ENCODE assay signal across 15 cellular contexts in the genomic region with DNA sequence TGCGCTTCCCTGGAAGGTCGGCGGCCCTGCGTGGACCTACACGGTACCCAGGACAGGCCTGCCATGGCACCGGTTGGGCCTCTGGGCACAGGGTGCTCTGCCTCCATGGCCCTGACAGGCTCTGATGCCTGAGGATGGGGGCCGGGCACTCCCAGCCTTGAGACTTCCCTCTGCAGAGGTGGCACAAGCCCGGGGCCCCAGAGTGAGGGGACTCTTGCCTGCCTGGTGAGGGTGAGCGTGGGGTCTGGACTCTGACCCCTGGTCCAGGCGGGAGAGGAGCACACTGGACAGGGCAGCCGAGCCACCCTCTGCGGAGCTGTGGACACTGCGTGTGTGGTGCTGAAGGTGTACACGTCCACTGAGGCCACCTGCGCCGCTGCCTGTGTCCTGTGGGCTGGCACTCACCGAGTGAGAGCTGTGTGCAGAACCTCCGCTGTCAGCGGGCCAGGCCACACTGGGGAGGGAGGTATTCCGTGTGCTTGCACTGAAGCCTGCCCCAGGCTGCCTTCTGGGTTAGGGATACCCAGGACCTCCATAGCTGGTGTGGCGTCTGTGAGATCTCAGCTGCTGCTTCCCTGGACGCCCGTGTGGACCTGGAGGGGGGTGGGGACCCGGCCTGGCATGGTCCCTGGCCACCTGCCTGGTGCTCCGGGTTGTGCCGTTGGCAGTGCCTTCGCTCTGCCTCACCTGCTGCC. TPM values are rescaled to one million over a fixed set of nuclear protein-coding genes. Genes with fewer than 3 reads are reported as not detected.
DNase-seq lines count a peak whose midpoint lies in the region; ATAC-seq and TF ChIP-seq lines count a peak whose summit lies in the region.
"Had no signal": no experiment of that assay in that cellular context is flagged by ENCODE, and none has a peak within 500 bp of the region (broad histone marks: within the 10 kb centered on the region; RNA-seq: fewer than 3 reads in every experiment).

No MANE protein-coding gene starts in this region.

- no peaks in the 10 kb centered on the region for H3K36me3 Mint-ChIP-seq in natural killer cell
- H3K36me3 Mint-ChIP-seq in natural killer cell treated with Interleukin-12 subunit alpha and Interleukin-12 subunit beta and Interleukin-15 and Interleukin-18, amount 100 ng/mL, for 72 hours: no peaks in the 10 kb centered on the region
- peaks cover 0 to 23% (median 14%) of the 10 kb centered on the region in 5 donors for H3K36me3 Mint-ChIP-seq in naive thymus-derived CD4-positive, alpha-beta T cell
- peaks cover 29% of the 10 kb centered on the region for H3K36me3 Mint-ChIP-seq in activated CD4-positive, alpha-beta T cell treated with anti-CD3 and anti-CD28 coated beads, Interleukin-2, amount 10 ng/mL, durations not matched to agents 24 days and 14 days (ENCODE audit: low read depth)

- peak overlapping the region in 1 of 2 donors; percentile 84 for H3K27ac Mint-ChIP-seq in natural killer cell
- no peak overlapping the region for H3K27ac Mint-ChIP-seq in natural killer cell treated with Interleukin-12 subunit alpha and Interleukin-12 subunit beta and Interleukin-15 and Interleukin-18, amount 100 ng/mL, for 72 hours
- peak overlapping the region in 8 of 9 donors; percentile 82 to 97 (median 92) for H3K27ac Mint-ChIP-seq in naive thymus-derived CD4-positive, alpha-beta T cell
- no peak overlapping the region for H3K27ac Mint-ChIP-seq in activated CD4-positive, alpha-beta T cell treated with anti-CD3 and anti-CD28 coated beads, Interleukin-2, amount 10 ng/mL, durations not matched to agents 24 days and 14 days

- H3K4me1 ChIP-seq in esophagus squamous epithelium: peaks cover 78 to 100% (median 90%) of the 10 kb centered on the region in 3 donors
- H3K4me1 ChIP-seq in naive thymus-derived CD4-positive, alpha-beta T cell (ENCODE audit: control insufficient read depth in 2 of 2, insufficient read depth in 2 of 2, low read length in 2 of 2): peaks cover 67 to 98% of the 10 kb centered on the region in 2 donors
- peaks cover 97% of the 10 kb centered on the region for H3K4me1 ChIP-seq in upper lobe of right lung
- H3K4me1 ChIP-seq: SJCRH30 had no signal

- no peaks in the 10 kb centered on the region for H3K9me3 ChIP-seq in esophagus squamous epithelium
- no peaks in the 10 kb centered on the region for H3K9me3 ChIP-seq in naive thymus-derived CD4-positive, alpha-beta T cell (ENCODE audit: control insufficient read depth in 2 of 3, low read length in 3 of 3)
- H3K9me3 ChIP-seq in upper lobe of right lung: no peaks in the 10 kb centered on the region
- H3K9me3 ChIP-seq: SJCRH30 had no signal

- peak overlapping the region in 3 of 4 donors; percentile 42 to 91 (median 64) for H3K27ac ChIP-seq in esophagus squamous epithelium
- H3K27ac ChIP-seq in naive thymus-derived CD4-positive, alpha-beta T cell (ENCODE audit: low read depth, low read length): peak overlapping the region; percentile 78
- peak overlapping the region; percentile 52 for H3K27ac ChIP-seq in upper lobe of right lung
- H3K27ac ChIP-seq: brain microvascular endothelial cell, SJCRH30 had no signal

- TF ChIP-seq POLR2A in esophagus squamous epithelium (IDR thresholded peaks at IDR 0.05): no peak

- 23 to 38% methylated on average over 6 to 8 of the region's 27 CpGs for WGBS in esophagus squamous epithelium, 2 donors

- intact Hi-C loops in natural killer cell (cut with micrococcal nuclease) (no loop called here), esophagus squamous epithelium (cut with DNase I) (no loop called here), upper lobe of right lung (cut with DNase I) (no loop called here)
- intact Hi-C loops in naive thymus-derived CD4-positive, alpha-beta T cell (cut with micrococcal nuclease): no loop called here
- intact Hi-C loops in activated CD4-positive, alpha-beta T cell treated with anti-CD3 and anti-CD28 coated beads, Interleukin-2, amount 10 ng/mL, durations not matched to agents 24 days and 14 days (cut with micrococcal nuclease): no loop called here

- H3K9me3 Mint-ChIP-seq in natural killer cell: no peaks in the 10 kb centered on the region
- no peaks in the 10 kb centered on the region for H3K9me3 Mint-ChIP-seq in natural killer cell treated with Interleukin-12 subunit alpha and Interleukin-12 subunit beta and Interleukin-15 and Interleukin-18, amount 100 ng/mL, for 72 hours
- H3K9me3 Mint-ChIP-seq in naive thymus-derived CD4-positive, alpha-beta T cell: peaks cover 0 to 9% (median 0%) of the 10 kb centered on the region in 11 donors
- H3K9me3 Mint-ChIP-seq in activated CD4-positive, alpha-beta T cell treated with anti-CD3 and anti-CD28 coated beads, Interleukin-2, amount 10 ng/mL, durations not matched to agents 24 days and 14 days: no peaks in the 10 kb centered on the region

- no peaks in the 10 kb centered on the region for H3K27me3 Mint-ChIP-seq in natural killer cell (ENCODE audit: low read depth in 2 of 2)
- no peaks in the 10 kb centered on the region for H3K27me3 Mint-ChIP-seq in natural killer cell treated with Interleukin-12 subunit alpha and Interleukin-12 subunit beta and Interleukin-15 and Interleukin-18, amount 100 ng/mL, for 72 hours
- no peaks in the 10 kb centered on the region for H3K27me3 Mint-ChIP-seq in naive thymus-derived CD4-positive, alpha-beta T cell
- no peaks in the 10 kb centered on the region for H3K27me3 Mint-ChIP-seq in activated CD4-positive, alpha-beta T cell treated with anti-CD3 and anti-CD28 coated beads, Interleukin-2, amount 10 ng/mL, durations not matched to agents 24 days and 14 days

- peaks cover 0 to 25% (median 0%) of the 10 kb centered on the region in 3 donors for H3K36me3 ChIP-seq in esophagus squamous epithelium
- peaks cover 0 to 14% (median 2%) of the 10 kb centered on the region in 3 experiments for H3K36me3 ChIP-seq in naive thymus-derived CD4-positive, alpha-beta T cell (ENCODE audit: control insufficient read depth in 2 of 3, insufficient read depth in 3 of 3, low read length in 3 of 3)
- H3K36me3 ChIP-seq in upper lobe of right lung: no peaks in the 10 kb centered on the region
- H3K36me3 ChIP-seq: SJCRH30 had no signal

- DNase-seq in natural killer cell (no peak), esophagus squamous epithelium (lab: John Stamatoyannopoulos, UW) (no peak), upper lobe of right lung (no peak), H4 (ENCODE audit: low spot score) (no peak)
- DNase-seq in natural killer cell treated with Interleukin-12 subunit alpha and Interleukin-12 subunit beta and Interleukin-15 and Interleukin-18, amount 100 ng/mL, for 72 hours (ENCODE audit: low spot score): no peak
- DNase-seq in naive thymus-derived CD4-positive, alpha-beta T cell: peak in 1 of 9 donors; percentile 13
- no peak for DNase-seq in activated CD4-positive, alpha-beta T cell treated with anti-CD3 and anti-CD28 coated beads, Interleukin-2, amount 10 ng/mL, durations not matched to agents 24 days and 14 days
- DNase-seq: activated CD8-positive, alpha-beta memory T cell treated with anti-CD3 and anti-CD28 coated beads, Interleukin-2, amount 50 U/mL, for 48 hours; brain microvascular endothelial cell; EL; IMR-90; NCI-H748 treated with DMSO at 0.1 percent for 48 hours; SJCRH30 had no signal

- peak overlapping the region; percentile 47 for H3K4me3 Mint-ChIP-seq in natural killer cell
- H3K4me3 Mint-ChIP-seq in natural killer cell treated with Interleukin-12 subunit alpha and Interleukin-12 subunit beta and Interleukin-15 and Interleukin-18, amount 100 ng/mL, for 72 hours: no peak overlapping the region
- peak overlapping the region in 9 of 10 donors; percentile 36 to 98 (median 74) for H3K4me3 Mint-ChIP-seq in naive thymus-derived CD4-positive, alpha-beta T cell
- no peak overlapping the region for H3K4me3 Mint-ChIP-seq in activated CD4-positive, alpha-beta T cell treated with anti-CD3 and anti-CD28 coated beads, Interleukin-2, amount 10 ng/mL, durations not matched to agents 24 days and 14 days

- CTCF ChIA-PET in naive thymus-derived CD4-positive, alpha-beta T cell (lab: Charles Lee): no interaction called here

- ATAC-seq in natural killer cell: no peak
- no peak for ATAC-seq in natural killer cell treated with Interleukin-12 subunit alpha and Interleukin-12 subunit beta and Interleukin-15 and Interleukin-18, amount 100 ng/mL, for 72 hours
- no peak for ATAC-seq in naive thymus-derived CD4-positive, alpha-beta T cell
- no peak for ATAC-seq in upper lobe of right lung
- ATAC-seq in GM21737 (IDR thresholded peaks at IDR 0.05; ENCODE audit: unreplicated experiment): no peak

- peaks cover 58 to 61% of the 10 kb centered on the region in 2 donors for H3K4me1 Mint-ChIP-seq in natural killer cell
- peaks cover 34 to 37% of the 10 kb centered on the region in 2 donors for H3K4me1 Mint-ChIP-seq in natural killer cell treated with Interleukin-12 subunit alpha and Interleukin-12 subunit beta and Interleukin-15 and Interleukin-18, amount 100 ng/mL, for 72 hours (ENCODE audit: low read depth in 2 of 2)
- peaks cover 72 to 91% (median 82%) of the 10 kb centered on the region in 7 donors for H3K4me1 Mint-ChIP-seq in naive thymus-derived CD4-positive, alpha-beta T cell
- H3K4me1 Mint-ChIP-seq in activated CD4-positive, alpha-beta T cell treated with anti-CD3 and anti-CD28 coated beads, Interleukin-2, amount 10 ng/mL, durations not matched to agents 24 days and 14 days: peaks cover 59% of the 10 kb centered on the region

- H3K4me3 ChIP-seq in esophagus squamous epithelium (peak overlapping the region in 1 of 4 donors; percentile 21), upper lobe of right lung (no peak overlapping the region)
- peak overlapping the region; percentile 47 for H3K4me3 ChIP-seq in naive thymus-derived CD4-positive, alpha-beta T cell (ENCODE audit: low read length)
- H3K4me3 ChIP-seq: SJCRH30, smooth muscle cell had no signal

- H3K27me3 ChIP-seq in esophagus squamous epithelium: no peaks in the 10 kb centered on the region
- H3K27me3 ChIP-seq in naive thymus-derived CD4-positive, alpha-beta T cell (ENCODE audit: control insufficient read depth in 2 of 2, insufficient read depth in 2 of 2, low read length in 2 of 2): no peaks in the 10 kb centered on the region
- H3K27me3 ChIP-seq in upper lobe of right lung: no peaks in the 10 kb centered on the region
- H3K27me3 ChIP-seq: brain microvascular endothelial cell, SJCRH30 had no signal

- TF ChIP-seq CTCF in natural killer cell (IDR thresholded peaks at IDR 0.05): no peak
- no peak for TF ChIP-seq CTCF in esophagus squamous epithelium (IDR thresholded peaks at IDR 0.05)
- no peak for TF ChIP-seq CTCF in upper lobe of right lung (IDR thresholded peaks at IDR 0.05)

- POLR2A ChIA-PET in naive thymus-derived CD4-positive, alpha-beta T cell (lab: Charles Lee): interaction anchor here (0.6 to 10.6 kb wide), 4 partner anchors 8 to 39 kb away, joined by 4 to 244 read pairs (median 52); a partner anchor contains a TSS

RNA-seq across cellular contexts. Expression of a gene that starts 10.4 kb away (rescaled TPM):
- 100 to 1,000 TPM in 2 of 3 donors, 10 to 100 TPM in 1; 96.9 to 145 (median 140) TPM for total RNA-seq in natural killer cell
- 10 to 100 TPM; 16.5 to 42.7 TPM for total RNA-seq in natural killer cell treated with Interleukin-12 subunit alpha and Interleukin-12 subunit beta and Interleukin-15 and Interleukin-18, amount 100 ng/mL, for 72 hours
- total RNA-seq in esophagus squamous epithelium: 10 to 100 TPM; 18.2 to 38.8 (median 25.2) TPM
- 100 to 1,000 TPM in 2 of 5 experiments, 10 to 100 TPM in 3; 63.4 to 278 (median 97.9) TPM for total RNA-seq in naive thymus-derived CD4-positive, alpha-beta T cell
- under 1 TPM; 0.61 to 0.92 TPM for polyA plus RNA-seq in naive thymus-derived CD4-positive, alpha-beta T cell
- total RNA-seq in upper lobe of right lung: 89.6 TPM
- 40.7 and 41.1 TPM in 2 replicates for total RNA-seq in activated CD4-positive, alpha-beta T cell treated with anti-CD3 and anti-CD28 coated beads, Interleukin-2, amount 10 ng/mL, durations not matched to agents 24 days and 14 days
- total RNA-seq in H4 (2014; rRNA removed; shearing (Covaris generic)): 3.3 and 172 TPM in 2 replicates

RNA-seq across cellular contexts. Expression of a gene that starts 43.9 kb away (rescaled TPM):
- total RNA-seq in natural killer cell (10 to 100 TPM; 40.3 to 53.0 (median 43.3) TPM), esophagus squamous epithelium (10 to 100 TPM in 3 of 4 donors, 1 to 10 TPM in 1; 8.6 to 22.5 (median 18.1) TPM), upper lobe of right lung (55.3 TPM)
- 10 to 100 TPM; 43.4 to 61.8 TPM for total RNA-seq in natural killer cell treated with Interleukin-12 subunit alpha and Interleukin-12 subunit beta and Interleukin-15 and Interleukin-18, amount 100 ng/mL, for 72 hours
- total RNA-seq in naive thymus-derived CD4-positive, alpha-beta T cell: 10 to 100 TPM; 43.2 to 56.2 (median 48.8) TPM
- 10 to 100 TPM; 55.9 to 77.0 TPM for polyA plus RNA-seq in naive thymus-derived CD4-positive, alpha-beta T cell
- total RNA-seq in activated CD4-positive, alpha-beta T cell treated with anti-CD3 and anti-CD28 coated beads, Interleukin-2, amount 10 ng/mL, durations not matched to agents 24 days and 14 days: 55.8 and 60.3 TPM in 2 replicates
- total RNA-seq in H4 (2014; rRNA removed; shearing (Covaris generic)): 24.5 and 28.5 TPM in 2 replicates

Comparison
In these comparisons a context has a peak if more than half of its experiments do, and no peak if none do; other contexts are left out.
1. H3K4me3 Mint-ChIP-seq: peak in natural killer cell (single experiment) and naive thymus-derived CD4-positive, alpha-beta T cell (9 of 10); none in natural killer cell treated with Interleukin-12 subunit alpha and Interleukin-12 subunit beta and Interleukin-15 and Interleukin-18, amount 100 ng/mL, for 72 hours (single experiment) and activated CD4-positive, alpha-beta T cell treated with anti-CD3 and anti-CD28 coated beads, Interleukin-2, amount 10 ng/mL, durations not matched to agents 24 days and 14 days (single experiment).
2. H3K27ac Mint-ChIP-seq: peak in naive thymus-derived CD4-positive, alpha-beta T cell (8 of 9); none in natural killer cell treated with Interleukin-12 subunit alpha and Interleukin-12 subunit beta and Interleukin-15 and Interleukin-18, amount 100 ng/mL, for 72 hours (0 of 2) and activated CD4-positive, alpha-beta T cell treated with anti-CD3 and anti-CD28 coated beads, Interleukin-2, amount 10 ng/mL, durations not matched to agents 24 days and 14 days (single experiment).
3. Peak in every context shown above with its lines, with median percentiles within 50 percentile points of each other: H3K27ac ChIP-seq.